In the genomic region with DNA sequence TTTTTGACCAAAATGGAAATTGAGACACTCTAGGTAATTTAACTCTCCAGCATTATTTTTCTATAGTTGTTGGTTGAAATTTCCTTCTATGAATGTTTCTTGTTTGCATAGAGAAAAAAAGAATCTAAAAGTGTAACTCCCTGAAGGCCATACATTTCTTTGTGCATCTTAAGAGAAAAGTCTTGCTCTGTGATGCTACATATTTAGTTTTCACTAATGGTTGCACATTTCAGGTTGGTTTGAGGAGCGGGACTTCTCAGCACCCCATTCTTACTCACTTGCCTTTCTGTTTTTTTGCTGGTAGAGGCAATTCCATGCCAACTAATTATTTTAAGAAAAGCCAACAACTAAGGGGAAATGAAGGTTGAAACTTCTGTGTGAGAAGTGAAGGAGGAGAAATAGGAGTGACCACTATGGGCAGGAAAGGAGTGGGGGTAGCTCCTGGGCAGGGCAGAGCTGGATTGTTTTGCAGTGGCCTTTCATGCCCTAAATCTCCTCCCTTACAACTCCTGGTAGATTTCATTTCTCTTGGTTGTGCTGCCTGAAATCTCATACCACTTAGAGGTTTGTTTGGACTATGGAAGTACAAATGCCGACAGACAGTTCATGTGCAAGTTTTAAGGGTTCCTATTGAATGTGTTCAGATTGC, we compare ENCODE assay signal across 1 cellular context.
TF ChIP-seq lines count a peak whose summit lies in the region.

No MANE protein-coding gene starts in this region.

TF ChIP-seq in WTC11, 78 proteins besides CTCF, POLR2A, EP300 and RAD21:
- TF ChIP-seq NR1H2 (CRISPR knock-in tag; IDR thresholded peaks at IDR 0.05) (no peak), TP53 (CRISPR knock-in tag; IDR thresholded peaks at IDR 0.05) (no peak), NFYB (CRISPR knock-in tag; conservative IDR thresholded peaks at IDR 0.05; ENCODE audit: low read depth) (no peak), GRHL2 (CRISPR knock-in tag; IDR thresholded peaks at IDR 0.05; ENCODE audit: insufficient replicate concordance, severe bottlenecking) (no peak), FOXP1 (CRISPR knock-in tag; IDR thresholded peaks at IDR 0.05; ENCODE audit: borderline replicate concordance) (no peak)
- TF ChIP-seq, protein P1, sequence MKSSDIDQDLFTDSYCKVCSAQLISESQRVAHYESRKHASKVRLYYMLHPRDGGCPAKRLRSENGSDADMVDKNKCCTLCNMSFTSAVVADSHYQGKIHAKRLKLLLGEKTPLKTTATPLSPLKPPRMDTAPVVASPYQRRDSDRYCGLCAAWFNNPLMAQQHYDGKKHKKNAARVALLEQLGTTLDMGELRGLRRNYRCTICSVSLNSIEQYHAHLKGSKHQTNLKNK (CRISPR knock-in tag; IDR thresholded peaks at IDR 0.05), result no peak
- TF ChIP-seq, protein P2, sequence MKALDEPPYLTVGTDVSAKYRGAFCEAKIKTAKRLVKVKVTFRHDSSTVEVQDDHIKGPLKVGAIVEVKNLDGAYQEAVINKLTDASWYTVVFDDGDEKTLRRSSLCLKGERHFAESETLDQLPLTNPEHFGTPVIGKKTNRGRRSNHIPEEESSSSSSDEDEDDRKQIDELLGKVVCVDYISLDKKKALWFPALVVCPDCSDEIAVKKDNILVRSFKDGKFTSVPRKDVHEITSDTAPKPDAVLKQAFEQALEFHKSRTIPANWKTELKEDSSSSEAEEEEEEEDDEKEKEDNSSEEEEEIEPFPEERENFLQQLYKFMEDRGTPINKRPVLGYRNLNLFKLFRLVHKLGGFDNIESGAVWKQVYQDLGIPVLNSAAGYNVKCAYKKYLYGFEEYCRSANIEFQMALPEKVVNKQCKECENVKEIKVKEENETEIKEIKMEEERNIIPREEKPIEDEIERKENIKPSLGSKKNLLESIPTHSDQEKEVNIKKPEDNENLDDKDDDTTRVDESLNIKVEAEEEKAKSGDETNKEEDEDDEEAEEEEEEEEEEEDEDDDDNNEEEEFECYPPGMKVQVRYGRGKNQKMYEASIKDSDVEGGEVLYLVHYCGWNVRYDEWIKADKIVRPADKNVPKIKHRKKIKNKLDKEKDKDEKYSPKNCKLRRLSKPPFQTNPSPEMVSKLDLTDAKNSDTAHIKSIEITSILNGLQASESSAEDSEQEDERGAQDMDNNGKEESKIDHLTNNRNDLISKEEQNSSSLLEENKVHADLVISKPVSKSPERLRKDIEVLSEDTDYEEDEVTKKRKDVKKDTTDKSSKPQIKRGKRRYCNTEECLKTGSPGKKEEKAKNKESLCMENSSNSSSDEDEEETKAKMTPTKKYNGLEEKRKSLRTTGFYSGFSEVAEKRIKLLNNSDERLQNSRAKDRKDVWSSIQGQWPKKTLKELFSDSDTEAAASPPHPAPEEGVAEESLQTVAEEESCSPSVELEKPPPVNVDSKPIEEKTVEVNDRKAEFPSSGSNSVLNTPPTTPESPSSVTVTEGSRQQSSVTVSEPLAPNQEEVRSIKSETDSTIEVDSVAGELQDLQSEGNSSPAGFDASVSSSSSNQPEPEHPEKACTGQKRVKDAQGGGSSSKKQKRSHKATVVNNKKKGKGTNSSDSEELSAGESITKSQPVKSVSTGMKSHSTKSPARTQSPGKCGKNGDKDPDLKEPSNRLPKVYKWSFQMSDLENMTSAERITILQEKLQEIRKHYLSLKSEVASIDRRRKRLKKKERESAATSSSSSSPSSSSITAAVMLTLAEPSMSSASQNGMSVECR (CRISPR knock-in tag; IDR thresholded peaks at IDR 0.05; ENCODE audit: borderline replicate concordance), result no peak
- TF ChIP-seq, protein P3, sequence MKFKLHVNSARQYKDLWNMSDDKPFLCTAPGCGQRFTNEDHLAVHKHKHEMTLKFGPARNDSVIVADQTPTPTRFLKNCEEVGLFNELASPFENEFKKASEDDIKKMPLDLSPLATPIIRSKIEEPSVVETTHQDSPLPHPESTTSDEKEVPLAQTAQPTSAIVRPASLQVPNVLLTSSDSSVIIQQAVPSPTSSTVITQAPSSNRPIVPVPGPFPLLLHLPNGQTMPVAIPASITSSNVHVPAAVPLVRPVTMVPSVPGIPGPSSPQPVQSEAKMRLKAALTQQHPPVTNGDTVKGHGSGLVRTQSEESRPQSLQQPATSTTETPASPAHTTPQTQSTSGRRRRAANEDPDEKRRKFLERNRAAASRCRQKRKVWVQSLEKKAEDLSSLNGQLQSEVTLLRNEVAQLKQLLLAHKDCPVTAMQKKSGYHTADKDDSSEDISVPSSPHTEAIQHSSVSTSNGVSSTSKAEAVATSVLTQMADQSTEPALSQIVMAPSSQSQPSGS (CRISPR knock-in tag; IDR thresholded peaks at IDR 0.05; ENCODE audit: borderline replicate concordance, low read depth), result no peak
- TF ChIP-seq, protein P4, sequence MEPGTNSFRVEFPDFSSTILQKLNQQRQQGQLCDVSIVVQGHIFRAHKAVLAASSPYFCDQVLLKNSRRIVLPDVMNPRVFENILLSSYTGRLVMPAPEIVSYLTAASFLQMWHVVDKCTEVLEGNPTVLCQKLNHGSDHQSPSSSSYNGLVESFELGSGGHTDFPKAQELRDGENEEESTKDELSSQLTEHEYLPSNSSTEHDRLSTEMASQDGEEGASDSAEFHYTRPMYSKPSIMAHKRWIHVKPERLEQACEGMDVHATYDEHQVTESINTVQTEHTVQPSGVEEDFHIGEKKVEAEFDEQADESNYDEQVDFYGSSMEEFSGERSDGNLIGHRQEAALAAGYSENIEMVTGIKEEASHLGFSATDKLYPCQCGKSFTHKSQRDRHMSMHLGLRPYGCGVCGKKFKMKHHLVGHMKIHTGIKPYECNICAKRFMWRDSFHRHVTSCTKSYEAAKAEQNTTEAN (CRISPR knock-in tag; IDR thresholded peaks at IDR 0.05), result no peak
